ENCODE assay signal across 8 cellular contexts in genomic region chr22:18528597-18529415, GRCh38. TPM values are rescaled to one million over a fixed set of nuclear protein-coding genes. Genes with fewer than 3 reads are reported as not detected.
A peak's percentile ranks its signal among the peaks of the same experiment; 100 is the strongest.
DNase-seq lines count a peak whose midpoint lies in the region; ATAC-seq and TF ChIP-seq lines count a peak whose summit lies in the region.
"Not testable (repeated sequence)": the region's sequence is repeated elsewhere in the genome, so short reads cannot be mapped to it uniquely, and the experiment has no call there.

No MANE protein-coding gene starts in this region.

- H3K9ac ChIP-seq in HUES64 (ENCODE audit: low read depth, low read length), result not testable (repeated sequence)

- H3K27me3 Mint-ChIP-seq in stimulated activated naive CD8-positive, alpha-beta T cell treated with anti-CD3 and anti-CD28 coated beads, Interleukin-15, amount 100 ng/mL, for 72 hours, result not testable (repeated sequence)

- no CpG with 5 or more reads among the region's 66 CpGs for WGBS in HUES64
- WGBS in hepatocyte (ENCODE audit: low lambda C conversion rate, missing lambda C conversion rate), result 0% methylated on average over 3 of the region's 66 CpGs

- not testable (repeated sequence) for H4K20me1 ChIP-seq in hepatocyte (ENCODE audit: insufficient read depth, poor library complexity, severe bottlenecking)

- H3K4me3 ChIP-seq in HUES64 (ENCODE audit: low read length), result peak overlapping the region; percentile 23; the same call in 1 of the 2 replicates
- H3K4me3 ChIP-seq in brain microvascular endothelial cell (ENCODE audit: low read depth, low read length); hepatocyte: not testable (repeated sequence)

- H3K4me3 Mint-ChIP-seq in stimulated activated naive CD8-positive, alpha-beta T cell treated with anti-CD3 and anti-CD28 coated beads, Interleukin-15, amount 100 ng/mL, for 72 hours, result peak overlapping the region in 1 of 2 donors; percentile 81

- H3K27ac Mint-ChIP-seq in stimulated activated naive CD8-positive, alpha-beta T cell treated with anti-CD3 and anti-CD28 coated beads, Interleukin-15, amount 100 ng/mL, for 72 hours, result peak overlapping the region in 1 of 2 donors; percentile 86

- H3K4me2 ChIP-seq in hepatocyte, result not testable (repeated sequence)

- H3K4me1 Mint-ChIP-seq in stimulated activated naive CD8-positive, alpha-beta T cell treated with anti-CD3 and anti-CD28 coated beads, Interleukin-15, amount 100 ng/mL, for 72 hours, result not testable (repeated sequence)

- not testable (repeated sequence) for H3K9me2 ChIP-seq in hepatocyte (replicated peaks; ENCODE audit: insufficient read depth)

- not testable (repeated sequence) for TF ChIP-seq POLR2A in GM18505 (IDR thresholded peaks at IDR 0.05; ENCODE audit: borderline replicate concordance, extremely low read depth, insufficient read depth, insufficient read length)

- H3K4me1 ChIP-seq in HUES64 (ENCODE audit: insufficient read depth, low read length); hepatocyte (ENCODE audit: insufficient read depth): not testable (repeated sequence)

- peak; percentile 90 to 92 for DNase-seq in activated CD4-positive, alpha-beta T cell treated with anti-CD3 and anti-CD28 coated beads, Interleukin-2, amount 50 U/mL, for 24 hours (ENCODE audit: low read depth in 1 of 2, low spot score in 1 of 2)
- DNase-seq in brain microvascular endothelial cell (peak; percentile 47), hepatocyte (ENCODE audit: low spot score) (peak; percentile 72), putamen (ENCODE audit: low spot score) (peak; percentile 78)
- DNase-seq in stimulated activated naive CD8-positive, alpha-beta T cell treated with anti-CD3 and anti-CD28 coated beads, Interleukin-15, amount 100 ng/mL, for 72 hours, result peak; percentile 82 to 97

- H3K27me3 ChIP-seq in HUES64 (ENCODE audit: insufficient read depth, low read length); brain microvascular endothelial cell (replicated peaks); hepatocyte: not testable (repeated sequence)

- not testable (repeated sequence) for H3K36me3 ChIP-seq in HUES64 (ENCODE audit: insufficient read depth, low read length); brain microvascular endothelial cell (replicated peaks); hepatocyte (replicated peaks; ENCODE audit: insufficient read depth, low read depth)

- ATAC-seq in GM18505 (IDR thresholded peaks at IDR 0.05; ENCODE audit: unreplicated experiment) (peak; percentile 72), HG02571 (IDR thresholded peaks at IDR 0.05; ENCODE audit: unreplicated experiment) (peak; percentile 74)
- ATAC-seq in stimulated activated naive CD8-positive, alpha-beta T cell treated with anti-CD3 and anti-CD28 coated beads, Interleukin-15, amount 100 ng/mL, for 72 hours, result peak; percentile 86

- not testable (repeated sequence) for H3K9me3 ChIP-seq in HUES64 (ENCODE audit: insufficient read depth, low read depth, low read length); hepatocyte (ENCODE audit: low read depth)

- not testable (repeated sequence) for H3K27ac ChIP-seq in HUES64 (ENCODE audit: low read depth, low read length); brain microvascular endothelial cell; hepatocyte

- not testable (repeated sequence) for H3K79me2 ChIP-seq in hepatocyte

- H3K9me3 Mint-ChIP-seq in stimulated activated naive CD8-positive, alpha-beta T cell treated with anti-CD3 and anti-CD28 coated beads, Interleukin-15, amount 100 ng/mL, for 72 hours, result not testable (repeated sequence)

- H2AFZ ChIP-seq in hepatocyte, result not testable (repeated sequence)

- not testable (repeated sequence) for TF ChIP-seq CTCF in brain microvascular endothelial cell (IDR thresholded peaks at IDR 0.05; ENCODE audit: low read depth, low read length, missing control alignments); hepatocyte (IDR thresholded peaks at IDR 0.05; ENCODE audit: poor library complexity)

- in situ Hi-C loops in brain microvascular endothelial cell (cut with HindIII; ENCODE audit: low pct_ligation_motif_present, low sequenced_read_pairs), result not testable (repeated sequence)

RNA-seq across cellular contexts. Expression of gene TMEM191B, which starts 1.2 kb away (rescaled TPM):
- 0.60 TPM for polyA plus RNA-seq in HUES64 (2013, experiment 1 of 2)
- polyA plus RNA-seq in HUES64 (2013, experiment 2 of 2), result not detected
- 0.40 and 1.5 TPM in 2 replicates for total RNA-seq in hepatocyte
- polyA plus RNA-seq in hepatocyte, result 3.2 and 8.0 TPM in 2 replicates

RNA-seq across cellular contexts. Expression of gene GGTLC3, which starts 10.8 kb away (rescaled TPM):
- not detected for polyA plus RNA-seq in HUES64 (2013, experiment 1 of 2)
- 0.32 TPM for polyA plus RNA-seq in HUES64 (2013, experiment 2 of 2)
- not detected in 2 replicates for total RNA-seq in hepatocyte
- polyA plus RNA-seq in hepatocyte, result 0.35 TPM in 1 of 2 replicates, not detected in the other
